1 cellular context compared by ENCODE assay signal in genomic region chr2:238061310-238062202, GRCh38.
TF ChIP-seq lines count a peak whose summit lies in the region.

No MANE protein-coding gene starts in this region.

TF ChIP-seq in HepG2, 621 proteins besides CTCF, POLR2A, EP300 and RAD21 (continued from another document and continues in another):
- TF ChIP-seq KIAA2018 (CRISPR knock-in tag; IDR thresholded peaks at IDR 0.05; ENCODE audit: borderline replicate concordance) (no peak), ZNF326 (CRISPR knock-in tag; IDR thresholded peaks at IDR 0.05; ENCODE audit: borderline replicate concordance) (no peak), TCF12 (IDR thresholded peaks at IDR 0.05) (no peak), TCF12 (CRISPR knock-in tag; IDR thresholded peaks at IDR 0.05) (no peak), KMT2A (CRISPR knock-in tag; IDR thresholded peaks at IDR 0.05) (no peak), ZNF484 (CRISPR knock-in tag; IDR thresholded peaks at IDR 0.05; ENCODE audit: borderline replicate concordance, low read depth) (no peak), ZNF746 (CRISPR knock-in tag; IDR thresholded peaks at IDR 0.05) (peak; percentile 65; the same call in 1 of the 2 replicates), TSC22D2 (CRISPR knock-in tag; IDR thresholded peaks at IDR 0.05; ENCODE audit: borderline replicate concordance) (no peak), RORA (CRISPR knock-in tag; IDR thresholded peaks at IDR 0.05) (no peak), ZNF83 (CRISPR knock-in tag; IDR thresholded peaks at IDR 0.05; ENCODE audit: borderline replicate concordance) (0 out of 2 replicates have a peak, but pooled peaks have one; percentile 4), NFYB (CRISPR knock-in tag; IDR thresholded peaks at IDR 0.05) (no peak), ZSCAN21 (CRISPR knock-in tag; IDR thresholded peaks at IDR 0.05; ENCODE audit: borderline replicate concordance) (no peak), BCL3 (CRISPR knock-in tag; IDR thresholded peaks at IDR 0.05) (no peak), ZNF318 (CRISPR knock-in tag; IDR thresholded peaks at IDR 0.05) (no peak), ZNF761 (CRISPR knock-in tag; conservative IDR thresholded peaks at IDR 0.05) (peak; percentile 59; the same call in 1 of the 2 replicates), ZNF276 (CRISPR knock-in tag; IDR thresholded peaks at IDR 0.05; ENCODE audit: low read depth) (no peak), ZNF557 (CRISPR knock-in tag; IDR thresholded peaks at IDR 0.05) (0 out of 2 replicates have a peak, but pooled peaks have one; percentile 76), ZNF687 (CRISPR knock-in tag; IDR thresholded peaks at IDR 0.05) (peak; percentile 66), SAP130 (CRISPR knock-in tag; IDR thresholded peaks at IDR 0.05; ENCODE audit: low read depth) (peak; percentile 47), GATAD1 (CRISPR knock-in tag; IDR thresholded peaks at IDR 0.05) (no peak), ZSCAN25 (CRISPR knock-in tag; IDR thresholded peaks at IDR 0.05) (no peak), CCAR2 (optimal IDR thresholded peaks at IDR 0.05; ENCODE audit: low read depth, low read length) (no peak), GPN1 (CRISPR knock-in tag; IDR thresholded peaks at IDR 0.05; ENCODE audit: borderline replicate concordance) (no peak), ZNF800 (CRISPR knock-in tag; IDR thresholded peaks at IDR 0.05) (no peak; the same call in 1 of the 2 replicates), SAFB2 (CRISPR knock-in tag; IDR thresholded peaks at IDR 0.05; ENCODE audit: borderline replicate concordance, low read depth) (no peak; the same call in 1 of the 2 replicates), PHB2 (IDR thresholded peaks at IDR 0.05; ENCODE audit: partially characterized antibody) (no peak)
